In the genomic region with DNA sequence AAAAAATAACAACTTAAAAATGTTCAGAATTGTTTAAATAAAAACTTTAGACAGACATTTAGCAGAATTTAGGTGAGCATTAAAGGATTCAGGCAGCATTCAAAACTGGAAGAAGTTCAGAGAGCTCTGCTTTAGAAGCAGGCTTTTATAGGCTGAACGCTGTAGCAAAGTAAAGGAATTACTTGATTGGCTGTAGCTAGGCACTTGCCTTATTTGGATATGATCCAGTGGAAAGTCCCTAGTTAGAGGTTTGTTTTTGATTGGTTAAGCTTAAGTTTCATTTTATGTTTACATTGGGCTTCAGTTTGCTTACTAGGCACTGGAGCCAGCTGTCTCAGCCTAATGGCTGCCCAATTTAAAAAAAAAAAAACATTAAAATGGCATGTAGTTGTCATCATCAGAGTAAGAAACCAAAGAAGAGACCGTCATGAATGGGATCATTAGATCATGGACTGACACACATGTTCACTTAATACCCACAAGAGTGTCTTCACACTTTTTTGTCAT, we compare ENCODE assay signal across 9 cellular contexts.
DNase-seq lines count a peak whose midpoint lies in the region; ATAC-seq, FAIRE-seq and TF ChIP-seq lines count a peak whose summit lies in the region.
"Had no signal": no experiment of that assay in that cellular context is flagged by ENCODE, and none has a peak within 500 bp of the region (broad histone marks: within the 10 kb centered on the region; RNA-seq: fewer than 3 reads in every experiment).

No MANE protein-coding gene starts in this region.

- DNase-seq in activated naive CD4-positive, alpha-beta T cell treated with Interleukin-2 at 50 U/mL for 16 hours, result peak; percentile 29
- no peak for DNase-seq in activated naive CD4-positive, alpha-beta T cell (lab: John Stamatoyannopoulos, UW)
- DNase-seq in H54 (ENCODE audit: insufficient read length, low spot score) (peak; percentile 56), Kasumi-1 (lab: John Stamatoyannopoulos, UW) (peak; percentile 20 to 26), RPMI8226 (peak; percentile 92), T47D (ENCODE audit: low read depth in 1 of 2, low spot score in 1 of 2) (peak; percentile 77 to 96), left lobe of liver (ENCODE audit: low spot score) (no peak), thyroid gland (no peak)

- H3K27me3 ChIP-seq in thyroid gland, result no peaks in the 10 kb centered on the region

- TF ChIP-seq POLR2A in H54 (IDR thresholded peaks at IDR 0.05; ENCODE audit: low read depth, low read length), result no peak
- TF ChIP-seq POLR2A in thyroid gland (IDR thresholded peaks at IDR 0.05), result peak in 1 of 2 donors; percentile 57

- H3K9me3 ChIP-seq in thyroid gland, result no peaks in the 10 kb centered on the region
- H3K9me3 ChIP-seq: HAP-1 had no signal

- no peaks in the 10 kb centered on the region for H3K36me3 ChIP-seq in thyroid gland
- H3K36me3 ChIP-seq: HAP-1 had no signal

- intact Hi-C loops in thyroid gland (cut with DNase I), result no loop called here

- ATAC-seq in left lobe of liver, result peak; percentile 90

- peak overlapping the region; percentile 59 to 78 (median 76) for H3K27ac ChIP-seq in thyroid gland

- H3K4me3 ChIP-seq in thyroid gland (replicated peaks in 1 of 3), result no peak overlapping the region
- H3K4me3 ChIP-seq: HAP-1 had no signal

- in situ Hi-C loops in T47D (cut with HindIII; ENCODE audit: low pct_unique_long_range_greater_than_20kb, low sequenced_read_pairs), result no loop called here

- peaks cover 7 to 17% of the 10 kb centered on the region in 2 donors for H3K4me1 ChIP-seq in thyroid gland

- TF ChIP-seq CTCF in thyroid gland (IDR thresholded peaks at IDR 0.05), result no peak

- FAIRE-seq in H54 (lab: Jason Lieb, UNC), result peak; percentile 95

- 22 to 27% methylated on average over 2 of the region's 2 CpGs for WGBS in thyroid gland, 2 donors

Comparison
In these comparisons a context has a peak if more than half of its experiments do, and no peak if none do; other contexts are left out.
1. DNase-seq: peak in activated naive CD4-positive, alpha-beta T cell treated with Interleukin-2 at 50 U/mL for 16 hours (single experiment), H54 (single experiment), Kasumi-1 (2 of 2), RPMI8226 (single experiment) and T47D (2 of 2); none in activated naive CD4-positive, alpha-beta T cell (0 of 4), left lobe of liver (single experiment) and thyroid gland (0 of 2).